ENCODE assay signal across 22 cellular contexts in the genomic region with DNA sequence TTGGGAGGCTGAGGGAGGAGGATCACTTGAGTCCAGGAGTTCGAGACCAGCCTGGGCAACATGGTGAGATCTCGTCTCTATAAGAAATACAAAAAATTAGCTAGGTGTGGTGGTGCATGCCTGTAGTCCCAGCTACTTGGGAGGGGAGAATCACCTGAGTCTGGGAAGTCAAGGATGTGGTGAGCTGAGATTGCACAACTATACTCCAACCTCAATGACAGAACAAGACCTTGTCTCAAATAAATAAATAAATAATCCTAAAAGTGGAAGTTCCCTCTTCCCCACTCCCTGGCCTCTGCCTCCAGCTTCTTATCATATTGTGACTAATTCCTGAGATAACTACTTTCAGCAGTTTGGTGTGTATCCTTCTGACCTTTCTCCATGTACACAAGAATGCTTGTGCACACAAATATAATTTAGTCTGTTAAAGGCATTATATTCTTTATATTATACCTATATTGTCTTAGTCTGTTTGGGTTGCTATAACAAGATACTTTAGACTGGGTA.
"Had no signal": no experiment of that assay in that cellular context is flagged by ENCODE, and none has a peak within 500 bp of the region (broad histone marks: within the 10 kb centered on the region; RNA-seq: fewer than 3 reads in every experiment).

No MANE protein-coding gene starts in this region.

- FAIRE-seq: small intestine had no signal

- H2AFZ ChIP-seq: neural progenitor cell had no signal

- ATAC-seq: esophagus mucosa; gastrocnemius medialis; left colon; left ventricle myocardium superior; natural killer cell treated with Interleukin-12 subunit alpha and Interleukin-12 subunit beta and Interleukin-15 and Interleukin-18, amount 100 ng/mL, for 72 hours had no signal

- H3K36me3 ChIP-seq: gastrocnemius medialis, neural progenitor cell, ovary, right atrium auricular region, stomach, thoracic aorta, transverse colon had no signal

- H3K27ac ChIP-seq: dorsolateral prefrontal cortex, gastrocnemius medialis, neural progenitor cell, ovary, right atrium auricular region, stomach, thoracic aorta, transverse colon had no signal

- H3K27me3 ChIP-seq: dorsolateral prefrontal cortex, gastrocnemius medialis, neural progenitor cell, ovary, right atrium auricular region, stomach, transverse colon had no signal

- H3K4me2 ChIP-seq: neural progenitor cell had no signal

- H3K4me1 ChIP-seq: gastrocnemius medialis, neural progenitor cell, right atrium auricular region, stomach, transverse colon had no signal

- H3K9ac ChIP-seq: neural progenitor cell had no signal

- H3K4me3 ChIP-seq: dorsolateral prefrontal cortex, gastrocnemius medialis, lung, neural progenitor cell, ovary, right atrium auricular region, stomach, thoracic aorta, transverse colon had no signal

- H3K9me3 ChIP-seq: gastrocnemius medialis, ovary, right atrium auricular region, stomach, thoracic aorta, transverse colon had no signal

- DNase-seq: cortex of kidney; dorsolateral prefrontal cortex; effector CD8-positive, alpha-beta T cell; gastrocnemius medialis; left colon; left ventricle myocardium superior; mesenchymal stem cell; midbrain; nucleus accumbens; small intestine; stimulated activated CD4-positive, alpha-beta T cell treated with anti-CD3 and anti-CD28 coated beads, Interleukin-12 subunit alpha, Interleukin-12 subunit beta, amount 100 ng/mL, for 4 hours; stimulated activated naive CD4-positive, alpha-beta T cell; stomach; substantia nigra; transverse colon had no signal
